Comparison of ENCODE assay signal across 33 cellular contexts in genomic region chr2:191299866-191300265, GRCh38.
"Had no signal": no experiment of that assay in that cellular context is flagged by ENCODE, and none has a peak within 500 bp of the region (broad histone marks: within the 10 kb centered on the region; RNA-seq: fewer than 3 reads in every experiment).

No MANE protein-coding gene starts in this region.

- H3K4me2 ChIP-seq: SK-N-SH had no signal

- H3K4me1 ChIP-seq: adrenal gland had no signal

- DNase-seq: activated CD4-positive, alpha-beta T cell treated with anti-CD3 and anti-CD28 coated beads for 36 hours; activated CD4-positive, alpha-beta T cell treated with anti-CD3 and anti-CD28 coated beads, Interleukin-2, amount 10 ng/mL, durations not matched to agents 7 days and 5 days; activated CD4-positive, alpha-beta T cell treated with anti-CD3 and anti-CD28 coated beads, Interleukin-2, amount 50 U/mL, for 48 hours; activated CD8-positive, alpha-beta memory T cell treated with anti-CD3 and anti-CD28 coated beads, Interleukin-2, amount 50 U/mL, for 4 hours; activated gamma-delta T cell treated with Interleukin-2 at 50 U/mL for 16 hours; activated naive CD4-positive, alpha-beta T cell treated with anti-CD3 and anti-CD28 coated beads for 36 hours; activated T-cell treated with anti-CD3 and anti-CD28 coated beads for 4 hours; activated T-cell treated with anti-CD3 and anti-CD28 coated beads, Interleukin-2, amount 50 U/mL, for 4 hours; adrenal gland; body of pancreas; caudate nucleus; cerebellar nuclear complex; NCI-H1092 treated with DMSO at 0.1 percent for 48 hours; NCI-H1417; NCI-H146; NCI-H187; NCI-H2029 treated with DMSO at 0.1 percent for 48 hours; NCI-H2107; NCI-H2171; NCI-H510A; NCI-H526; NCI-H748 treated with DMSO at 0.1 percent for 48 hours; NK-92 treated with Interleukin-12 subunit alpha and Interleukin-12 subunit beta, amount 100 ng/mL, for 24 hours; PC-3; Peyer's patch; RPMI8226; SHP77 treated with DMSO at 0.1 percent for 48 hours; SK-N-SH had no signal

- FAIRE-seq: astrocyte had no signal

- H3K4me3 ChIP-seq: adrenal gland, body of pancreas, breast epithelium, Peyer's patch, SJSA1 had no signal

- H3K9ac ChIP-seq: SK-N-SH had no signal

- H3K27me3 ChIP-seq: adrenal gland, body of pancreas, breast epithelium, Peyer's patch, SJSA1 had no signal

- ATAC-seq: activated CD4-positive, alpha-beta T cell treated with anti-CD3 and anti-CD28 coated beads for 36 hours; activated CD4-positive, CD25-positive, alpha-beta regulatory T cell treated with anti-CD3 and anti-CD28 coated beads, Interleukin-2, amount 50 U/mL, for 24 hours; activated naive CD4-positive, alpha-beta T cell treated with anti-CD3 and anti-CD28 coated beads, Interleukin-2, amount 50 U/mL, for 72 hours; activated T-cell treated with anti-CD3 and anti-CD28 coated beads, Interleukin-2, amount 50 U/mL, for 4 hours; body of pancreas; PC-3 had no signal

- H3K9me2 ChIP-seq: SK-N-SH had no signal

- H3K36me3 ChIP-seq: adrenal gland, breast epithelium, Peyer's patch had no signal

- H3K27ac ChIP-seq: adrenal gland, body of pancreas, breast epithelium, Peyer's patch, SJSA1 had no signal

- H3K9me3 ChIP-seq: adrenal gland, body of pancreas, breast epithelium, Peyer's patch, SJSA1, SK-N-SH had no signal
